In genomic region chr3:14143271-14143605, GRCh38 we compare ENCODE assay signal across 9 cellular contexts. TPM values are rescaled to one million over a fixed set of nuclear protein-coding genes. Genes with fewer than 3 reads are reported as not detected.
DNase-seq lines count a peak whose midpoint lies in the region; ATAC-seq, FAIRE-seq and TF ChIP-seq lines count a peak whose summit lies in the region.
"Had no signal": no experiment of that assay in that cellular context is flagged by ENCODE, and none has a peak within 500 bp of the region (broad histone marks: within the 10 kb centered on the region; RNA-seq: fewer than 3 reads in every experiment).

No MANE protein-coding gene starts in this region.

- POLR2A ChIA-PET in CD4-positive, alpha-beta T cell (lab: Charles Lee) = interaction anchor here (0.6 to 8.7 kb wide), 10 partner anchors 9 to 508 kb away, joined by 3 to 106 read pairs (median 4); partner anchors contain the start of genes CCDC174, CHCHD4, LSM3 and TMEM43
- POLR2A ChIA-PET in PC-9 (lab: Charles Lee; ENCODE audit: unreplicated experiment) = interaction anchor here (0.6 kb wide), 1 partner anchor 21 kb away, joined by 26 read pairs; no protein-coding TSS in a partner anchor

- peaks cover 19% of the 10 kb centered on the region for H3K36me3 ChIP-seq in PC-9 (ENCODE audit: low read depth)
- peaks cover 38 to 70% of the 10 kb centered on the region in 2 donors for H3K36me3 ChIP-seq in duodenal mucosa (ENCODE audit: control insufficient read depth in 1 of 2, insufficient read depth in 2 of 2, low read length in 2 of 2)
- H3K36me3 ChIP-seq in pancreas = peaks cover 0 to 41% (median 27%) of the 10 kb centered on the region in 3 donors

- H3K4me3 ChIP-seq in PC-9 (no peak overlapping the region), duodenal mucosa (ENCODE audit: low read depth in 1 of 2, low read length in 2 of 2) (no peak overlapping the region), pancreas (no peak overlapping the region)
- H3K4me3 ChIP-seq: MG63 had no signal

- H3K9me3 Mint-ChIP-seq in CD4-positive, alpha-beta T cell = no peaks in the 10 kb centered on the region

- H3K4me1 ChIP-seq in PC-9 (replicated peaks; ENCODE audit: insufficient read depth) (peaks cover 44% of the 10 kb centered on the region), duodenal mucosa (ENCODE audit: control insufficient read depth in 1 of 2, insufficient read depth in 2 of 2, low read length in 2 of 2) (peaks cover 19 to 27% of the 10 kb centered on the region in 2 donors), pancreas (peaks cover 10 to 16% (median 13%) of the 10 kb centered on the region in 3 donors)

- H3K27me3 ChIP-seq in CD4-positive, alpha-beta T cell (ENCODE audit: control insufficient read depth, insufficient read depth, low read length) = no peaks in the 10 kb centered on the region
- H3K27me3 ChIP-seq in PC-9 (ENCODE audit: insufficient read depth, low read depth) (no peaks in the 10 kb centered on the region), duodenal mucosa (ENCODE audit: control insufficient read depth in 1 of 2, insufficient read depth in 2 of 2, low read length in 2 of 2) (no peaks in the 10 kb centered on the region), pancreas (no peaks in the 10 kb centered on the region)
- H3K27me3 ChIP-seq: MG63 had no signal

- CTCF ChIA-PET in CD4-positive, alpha-beta T cell (lab: Charles Lee) = interaction anchor here (0.9 to 5.9 kb wide), 6 partner anchors 14 to 247 kb away, joined by 3 to 44 read pairs (median 4); partner anchors contain the start of genes CHCHD4, LSM3, TMEM43 and XPC
- CTCF ChIA-PET in PC-9 (lab: Charles Lee) = no interaction called here

- peaks cover 38% of the 10 kb centered on the region for H3F3A ChIP-seq in PC-9 (ENCODE audit: insufficient read depth, low read depth)

- no peak overlapping the region for H2AFZ ChIP-seq in PC-9

- peaks cover 62% of the 10 kb centered on the region for H3K4me1 Mint-ChIP-seq in CD4-positive, alpha-beta T cell (ENCODE audit: low read depth)

- peak overlapping the region; percentile 44 for H3K4me3 Mint-ChIP-seq in CD4-positive, alpha-beta T cell

- H3K27ac Mint-ChIP-seq in CD4-positive, alpha-beta T cell = peak overlapping the region; percentile 96

- H3K36me3 Mint-ChIP-seq in CD4-positive, alpha-beta T cell (ENCODE audit: low read depth) = peaks cover 72% of the 10 kb centered on the region

- no peaks in the 10 kb centered on the region for H4K20me1 ChIP-seq in PC-9 (ENCODE audit: insufficient read depth)

- H3K9ac ChIP-seq in duodenal mucosa (ENCODE audit: low read depth in 1 of 2, low read length in 2 of 2) = no peak overlapping the region

- no TSS peak for BruUV-seq in PC-9 (replicated peaks; lab: Mats Ljungman, UMichigan)

- H3K9me3 ChIP-seq in CD4-positive, alpha-beta T cell (ENCODE audit: control insufficient read depth, low read length) = no peaks in the 10 kb centered on the region
- H3K9me3 ChIP-seq in PC-9 (ENCODE audit: insufficient read depth, low read depth) = no peaks in the 10 kb centered on the region
- no peaks in the 10 kb centered on the region for H3K9me3 ChIP-seq in duodenal mucosa (ENCODE audit: control insufficient read depth in 1 of 2, low read length in 2 of 2)
- no peaks in the 10 kb centered on the region for H3K9me3 ChIP-seq in pancreas
- H3K9me3 ChIP-seq: MG63 had no signal

- H3K4me2 ChIP-seq in PC-9 = peak overlapping the region; percentile 88; the same call in 1 of the 2 replicates

- in situ Hi-C loops in G401 (cut with HindIII; ENCODE audit: low sequenced_read_pairs) = no loop called here

- H3K27ac ChIP-seq in CD4-positive, alpha-beta T cell (ENCODE audit: low read depth, low read length) = peak overlapping the region; percentile 90
- H3K27ac ChIP-seq in PC-9 (peak overlapping the region; percentile 88), duodenal mucosa (ENCODE audit: low read depth, low read length) (peak overlapping the region; percentile 5), pancreas (peak overlapping the region; percentile 19 to 94 (median 79))

- no peak for FAIRE-seq in pancreas (lab: Jason Lieb, UNC)

- H3K9me2 ChIP-seq in PC-9 (ENCODE audit: insufficient read depth) = no peaks in the 10 kb centered on the region

- 85 to 89% methylated on average over 4 of the region's 4 CpGs for WGBS in pancreas, 2 donors

- no peak for ATAC-seq in CD4-positive, alpha-beta T cell (ENCODE audit: poor library complexity)
- ATAC-seq in pancreas (no peak), HG02763 (IDR thresholded peaks at IDR 0.05; ENCODE audit: unreplicated experiment) (no peak)

- no peak for DNase-seq in CD4-positive, alpha-beta T cell
- DNase-seq in PC-9 (no peak), pancreas (no peak), epidermal melanocyte (ENCODE audit: insufficient read length, low spot score) (no peak), G401 (ENCODE audit: low spot score) (no peak), NCI-H2081 (lab: John Stamatoyannopoulos, UW) (no peak)

- no peak for TF ChIP-seq CTCF in CD4-positive, alpha-beta T cell (IDR thresholded peaks at IDR 0.05)
- TF ChIP-seq CTCF in PC-9 (conservative IDR thresholded peaks at IDR 0.05) (no peak), pancreas (IDR thresholded peaks at IDR 0.05) (no peak)

- intact Hi-C loops in CD4-positive, alpha-beta T cell (cut with DNase I, micrococcal nuclease) = loop anchor here in 1 of 2 experiments (10.0 kb wide), 1 partner anchor 952 kb away; the partner anchor contains the start of gene RBSN
- intact Hi-C loops in PC-9 (cut with micrococcal nuclease; ENCODE audit: unreplicated experiment) (no loop called here), pancreas (cut with DNase I) (no loop called here)

- no peaks in the 10 kb centered on the region for H3K79me2 ChIP-seq in PC-9 (ENCODE audit: low read depth)

- H3K27me3 Mint-ChIP-seq in CD4-positive, alpha-beta T cell = no peaks in the 10 kb centered on the region

RNA-seq across cellular contexts. Expression of gene TMEM43, which starts 18.4 kb away (rescaled TPM):
- total RNA-seq in CD4-positive, alpha-beta T cell = 10 to 100 TPM; 24.8 to 27.6 TPM
- total RNA-seq in PC-9 (2021) (62.3 and 64.7 TPM in 2 replicates), pancreas (10 to 100 TPM; 11.2 to 31.2 (median 17.6) TPM)
- polyA plus RNA-seq in pancreas = 10 to 100 TPM; 13.5 to 22.8 TPM
- 38.6 and 52.1 TPM in 2 replicates for total RNA-seq in G401 (2014; rRNA removed; shearing (Covaris generic))

RNA-seq across cellular contexts. Expression of gene CHCHD4, which starts 18.6 kb away (rescaled TPM):
- total RNA-seq in CD4-positive, alpha-beta T cell = 1 to 10 TPM in 1 of 2 experiments, under 1 TPM in 1; 0.50 to 1.1 TPM
- total RNA-seq in PC-9 (2021) (14.4 and 17.6 TPM in 2 replicates), pancreas (1 to 10 TPM; 3.2 to 6.0 (median 5.3) TPM)
- polyA plus RNA-seq in pancreas = 1 to 10 TPM; 3.4 to 8.6 TPM
- 15.5 and 26.1 TPM in 2 replicates for total RNA-seq in G401 (2014; rRNA removed; shearing (Covaris generic))

RNA-seq across cellular contexts. Expression of gene XPC, which starts 35.2 kb away (rescaled TPM):
- 10 to 100 TPM; 59.2 to 65.1 TPM for total RNA-seq in CD4-positive, alpha-beta T cell
- total RNA-seq in PC-9 (2021) (27.1 and 28.8 TPM in 2 replicates), pancreas (10 to 100 TPM; 14.2 to 29.9 (median 19.5) TPM)
- 10 to 100 TPM; 17.2 to 26.7 TPM for polyA plus RNA-seq in pancreas
- 41.6 and 52.2 TPM in 2 replicates for total RNA-seq in G401 (2014; rRNA removed; shearing (Covaris generic))

RNA-seq across cellular contexts. Expression of gene LSM3, which starts 35.4 kb away (rescaled TPM):
- total RNA-seq in CD4-positive, alpha-beta T cell = 1 to 10 TPM; 6.5 to 6.9 TPM
- total RNA-seq in PC-9 (2021) (8.7 and 18.3 TPM in 2 replicates), pancreas (1 to 10 TPM; 3.2 to 5.0 (median 4.3) TPM)
- polyA plus RNA-seq in pancreas = 1 to 10 TPM; 3.7 to 7.9 TPM
- 25.2 and 33.1 TPM in 2 replicates for total RNA-seq in G401 (2014; rRNA removed; shearing (Covaris generic))

Comparison
In these comparisons a context has a peak if more than half of its experiments do, and no peak if none do; other contexts are left out.
1. H3K27ac ChIP-seq: peak in every context shown above with its lines; median percentile 90 in CD4-positive, alpha-beta T cell; 88 in PC-9; 79 in pancreas; 5 in duodenal mucosa.